In the genomic region with DNA sequence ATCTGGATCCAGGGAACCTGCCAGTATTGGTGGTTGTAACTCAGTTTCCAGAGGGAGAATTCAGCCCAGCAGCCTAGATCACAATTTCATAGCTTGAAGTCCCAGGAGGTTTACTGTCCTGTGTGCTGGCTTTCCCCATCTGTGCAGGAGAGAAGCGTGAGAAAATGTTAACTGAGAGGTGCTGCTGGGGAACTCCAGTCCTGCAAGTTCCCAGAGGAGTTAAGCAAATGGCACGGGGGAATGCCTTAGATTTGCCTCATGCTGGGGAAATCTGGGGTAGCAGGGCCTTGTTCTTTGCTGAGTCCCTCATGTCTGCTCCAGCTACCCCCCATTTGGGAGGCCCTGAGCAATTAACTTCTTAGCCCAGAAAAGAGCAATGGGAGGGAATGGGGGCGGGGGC, we compare ENCODE assay signal across 18 cellular contexts. TPM values are rescaled to one million over a fixed set of nuclear protein-coding genes. Genes with fewer than 3 reads are reported as not detected.
DNase-seq lines count a peak whose midpoint lies in the region; ATAC-seq and TF ChIP-seq lines count a peak whose summit lies in the region.
"Had no signal": no experiment of that assay in that cellular context is flagged by ENCODE, and none has a peak within 500 bp of the region (broad histone marks: within the 10 kb centered on the region; RNA-seq: fewer than 3 reads in every experiment).

No MANE protein-coding gene starts in this region.

- POLR2A ChIA-PET in CD4-positive, alpha-beta memory T cell (lab: Charles Lee; ENCODE audit: partially characterized antibody): interaction anchor here (0.6 to 24.0 kb wide), 4 partner anchors 12 to 59 kb away, joined by 3 to 639 read pairs (median 16); partner anchors contain the start of genes CD84 and SLAMF6

- H3K27me3 ChIP-seq in CD4-positive, alpha-beta memory T cell (ENCODE audit: insufficient read depth, low read length): no peaks in the 10 kb centered on the region
- no peaks in the 10 kb centered on the region for H3K27me3 ChIP-seq in OCI-LY3 (ENCODE audit: low read depth, low read length)

- TF ChIP-seq CTCF in OCI-LY3 (IDR thresholded peaks at IDR 0.05; ENCODE audit: low read depth, low read length): no peak

- no peaks in the 10 kb centered on the region for H3K27me3 Mint-ChIP-seq in CD4-positive, alpha-beta memory T cell

- peaks cover 55 to 69% of the 10 kb centered on the region in 2 donors for H3K36me3 Mint-ChIP-seq in CD4-positive, alpha-beta memory T cell

- no peak overlapping the region for H3K4me3 Mint-ChIP-seq in CD4-positive, alpha-beta memory T cell

- peaks cover 27 to 50% (median 38%) of the 10 kb centered on the region in 4 donors for H3K4me1 Mint-ChIP-seq in CD4-positive, alpha-beta memory T cell

- no peak for DNase-seq in CD4-positive, alpha-beta memory T cell
- DNase-seq in RPMI8226: no peak
- DNase-seq: activated CD4-positive, alpha-beta T cell treated with anti-CD3 and anti-CD28 coated beads, Interleukin-2, amount 50 U/mL, for 4 hours; activated effector memory CD4-positive, alpha-beta T cell treated with anti-CD3 and anti-CD28 coated beads, Interleukin-2, amount 50 U/mL, for 16 hours; DMS79 treated with DMSO at 0.1 percent for 48 hours; H7; head of caudate nucleus; left colon; PC-3; retina; stimulated activated naive CD4-positive, alpha-beta T cell; T-helper 2 cell had no signal

- no peaks in the 10 kb centered on the region for H3K9me3 Mint-ChIP-seq in CD4-positive, alpha-beta memory T cell

- no peak overlapping the region for H3K27ac ChIP-seq in CD4-positive, alpha-beta memory T cell (ENCODE audit: low read depth, low read length)
- H3K27ac ChIP-seq in OCI-LY3 (ENCODE audit: low read length): no peak overlapping the region

- H3K4me2 ChIP-seq in OCI-LY3 (ENCODE audit: low read length): peak overlapping the region; percentile 53

- no peaks in the 10 kb centered on the region for H3K9me3 ChIP-seq in CD4-positive, alpha-beta memory T cell (ENCODE audit: control insufficient read depth in 1 of 2, low read length in 2 of 2)
- no peaks in the 10 kb centered on the region for H3K9me3 ChIP-seq in OCI-LY3 (ENCODE audit: insufficient read depth, low read length)

- ATAC-seq in GM19043 (IDR thresholded peaks at IDR 0.05; ENCODE audit: low read depth, unreplicated experiment): peak; percentile 40
- ATAC-seq in HG02798 (IDR thresholded peaks at IDR 0.05; ENCODE audit: poor library complexity, unreplicated experiment): peak; percentile 50
- ATAC-seq in HG03565 (IDR thresholded peaks at IDR 0.05; ENCODE audit: unreplicated experiment): no peak
- no peak for ATAC-seq in HG03175 (IDR thresholded peaks at IDR 0.05; ENCODE audit: unreplicated experiment)
- no peak for ATAC-seq in GM19467 (IDR thresholded peaks at IDR 0.05; ENCODE audit: unreplicated experiment)
- ATAC-seq: left colon, PC-3 had no signal

- H2AFZ ChIP-seq in OCI-LY3 (ENCODE audit: low read depth, low read length): no peak overlapping the region

- H3K4me1 ChIP-seq in CD4-positive, alpha-beta memory T cell (ENCODE audit: insufficient read depth, low read length): peaks cover 51% of the 10 kb centered on the region
- H3K4me1 ChIP-seq in OCI-LY3 (ENCODE audit: low read length): peaks cover 49% of the 10 kb centered on the region

- H3K9ac ChIP-seq in OCI-LY3 (ENCODE audit: low read length): no peak overlapping the region

- no peaks in the 10 kb centered on the region for H3K79me2 ChIP-seq in OCI-LY3 (ENCODE audit: low read length)

- intact Hi-C loops in CD4-positive, alpha-beta memory T cell (cut with micrococcal nuclease): no loop called here

- peak overlapping the region in 5 of 7 donors; percentile 37 to 84 (median 76) for H3K27ac Mint-ChIP-seq in CD4-positive, alpha-beta memory T cell

- CTCF ChIA-PET in CD4-positive, alpha-beta memory T cell (lab: Charles Lee; ENCODE audit: partially characterized antibody): interaction anchor here (0.7 to 20.9 kb wide), 5 partner anchors 12 to 111 kb away, joined by 3 to 359 read pairs (median 3); no protein-coding TSS in a partner anchor

- H3K4me3 ChIP-seq in CD4-positive, alpha-beta memory T cell (ENCODE audit: low read length in 2 of 2): no peak overlapping the region
- H3K4me3 ChIP-seq in OCI-LY3 (ENCODE audit: low read length): no peak overlapping the region

- H3K36me3 ChIP-seq in CD4-positive, alpha-beta memory T cell (ENCODE audit: insufficient read depth, low read length): peaks cover 64% of the 10 kb centered on the region
- H3K36me3 ChIP-seq in OCI-LY3 (replicated peaks; ENCODE audit: low read depth, low read length): no peaks in the 10 kb centered on the region

- H4K20me1 ChIP-seq in OCI-LY3 (ENCODE audit: insufficient read depth, low read length): no peaks in the 10 kb centered on the region

RNA-seq across cellular contexts. Expression of gene SLAMF6, which starts 25.1 kb away (rescaled TPM):
- 10 to 100 TPM; 56.4 to 59.1 TPM for total RNA-seq in CD4-positive, alpha-beta memory T cell
- polyA plus RNA-seq in CD4-positive, alpha-beta memory T cell: 100 to 1,000 TPM in 1 of 2 donors, 10 to 100 TPM in 1; 96.8 to 105 TPM
- total RNA-seq: H7, PC-3 had no signal

RNA-seq across cellular contexts. Expression of gene CD84, which starts 31.1 kb away (rescaled TPM):
- 10 to 100 TPM; 97.5 to 98.9 TPM for total RNA-seq in CD4-positive, alpha-beta memory T cell
- polyA plus RNA-seq in CD4-positive, alpha-beta memory T cell: 10 to 100 TPM; 15.9 to 33.6 TPM
- total RNA-seq: H7, PC-3 had no signal

Comparison
In these comparisons a context has a peak if more than half of its experiments do, and no peak if none do; other contexts are left out.
1. ATAC-seq: peak in GM19043 (single experiment) and HG02798 (single experiment); none in HG03565 (single experiment), HG03175 (single experiment) and GM19467 (single experiment).